1 cellular context compared by ENCODE assay signal in the genomic region with DNA sequence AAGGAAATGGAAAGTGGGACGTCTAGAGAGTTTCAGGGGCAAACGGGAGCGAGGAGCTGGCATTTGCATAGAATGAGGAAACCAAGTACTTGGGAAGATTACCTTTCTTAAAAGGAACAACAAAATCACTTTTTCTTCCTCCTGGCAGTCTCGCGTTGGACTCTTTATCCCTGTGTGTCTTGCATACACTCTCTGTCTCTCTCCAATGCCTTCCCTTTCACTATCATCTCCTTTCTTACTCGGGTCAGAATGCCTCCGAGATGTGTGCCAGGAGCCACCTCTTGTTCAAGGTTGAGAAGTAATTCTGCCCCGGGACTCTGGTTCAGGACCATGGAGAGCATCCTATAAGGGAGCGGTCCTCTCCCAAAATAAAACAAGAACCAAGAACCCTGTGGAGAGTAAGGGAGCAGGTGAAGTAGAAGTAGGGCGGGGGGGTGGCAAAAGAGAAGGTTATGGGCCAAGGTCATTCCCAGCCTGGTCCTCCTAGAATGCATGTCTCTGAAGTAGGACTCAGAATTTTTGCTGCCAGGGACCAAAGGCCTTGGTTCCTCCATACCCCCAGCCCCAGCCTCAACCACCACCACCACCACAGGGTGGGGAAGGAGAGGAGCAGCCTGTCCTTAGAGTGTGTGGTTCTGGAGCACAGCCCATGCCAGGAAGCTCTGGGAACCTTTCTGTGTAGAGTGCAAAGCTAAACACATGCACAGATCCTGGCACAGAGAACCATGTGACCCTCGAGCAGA.
TF ChIP-seq lines count a peak whose summit lies in the region.

No MANE protein-coding gene starts in this region.

TF ChIP-seq in WTC11, 78 proteins besides CTCF, POLR2A, EP300 and RAD21 (continued from another document):
- TF ChIP-seq, protein P1, sequence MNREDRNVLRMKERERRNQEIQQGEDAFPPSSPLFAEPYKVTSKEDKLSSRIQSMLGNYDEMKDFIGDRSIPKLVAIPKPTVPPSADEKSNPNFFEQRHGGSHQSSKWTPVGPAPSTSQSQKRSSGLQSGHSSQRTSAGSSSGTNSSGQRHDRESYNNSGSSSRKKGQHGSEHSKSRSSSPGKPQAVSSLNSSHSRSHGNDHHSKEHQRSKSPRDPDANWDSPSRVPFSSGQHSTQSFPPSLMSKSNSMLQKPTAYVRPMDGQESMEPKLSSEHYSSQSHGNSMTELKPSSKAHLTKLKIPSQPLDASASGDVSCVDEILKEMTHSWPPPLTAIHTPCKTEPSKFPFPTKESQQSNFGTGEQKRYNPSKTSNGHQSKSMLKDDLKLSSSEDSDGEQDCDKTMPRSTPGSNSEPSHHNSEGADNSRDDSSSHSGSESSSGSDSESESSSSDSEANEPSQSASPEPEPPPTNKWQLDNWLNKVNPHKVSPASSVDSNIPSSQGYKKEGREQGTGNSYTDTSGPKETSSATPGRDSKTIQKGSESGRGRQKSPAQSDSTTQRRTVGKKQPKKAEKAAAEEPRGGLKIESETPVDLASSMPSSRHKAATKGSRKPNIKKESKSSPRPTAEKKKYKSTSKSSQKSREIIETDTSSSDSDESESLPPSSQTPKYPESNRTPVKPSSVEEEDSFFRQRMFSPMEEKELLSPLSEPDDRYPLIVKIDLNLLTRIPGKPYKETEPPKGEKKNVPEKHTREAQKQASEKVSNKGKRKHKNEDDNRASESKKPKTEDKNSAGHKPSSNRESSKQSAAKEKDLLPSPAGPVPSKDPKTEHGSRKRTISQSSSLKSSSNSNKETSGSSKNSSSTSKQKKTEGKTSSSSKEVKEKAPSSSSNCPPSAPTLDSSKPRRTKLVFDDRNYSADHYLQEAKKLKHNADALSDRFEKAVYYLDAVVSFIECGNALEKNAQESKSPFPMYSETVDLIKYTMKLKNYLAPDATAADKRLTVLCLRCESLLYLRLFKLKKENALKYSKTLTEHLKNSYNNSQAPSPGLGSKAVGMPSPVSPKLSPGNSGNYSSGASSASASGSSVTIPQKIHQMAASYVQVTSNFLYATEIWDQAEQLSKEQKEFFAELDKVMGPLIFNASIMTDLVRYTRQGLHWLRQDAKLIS (CRISPR knock-in tag; IDR thresholded peaks at IDR 0.05; ENCODE audit: borderline replicate concordance) = 0 out of 2 replicates have a peak, but pooled peaks have one; percentile 56
- TF ChIP-seq NR2C2 (CRISPR knock-in tag; IDR thresholded peaks at IDR 0.05) (peak; percentile 25; the same call in 1 of the 2 replicates), ZNF423 (CRISPR knock-in tag; IDR thresholded peaks at IDR 0.05) (no peak), NR3C1 (CRISPR knock-in tag; conservative IDR thresholded peaks at IDR 0.05; ENCODE audit: low read depth) (no peak), HMGA2 (CRISPR knock-in tag; IDR thresholded peaks at IDR 0.05) (no peak), ELF4 (CRISPR knock-in tag; IDR thresholded peaks at IDR 0.05; ENCODE audit: low read depth) (no peak)
- TF ChIP-seq, protein P2, sequence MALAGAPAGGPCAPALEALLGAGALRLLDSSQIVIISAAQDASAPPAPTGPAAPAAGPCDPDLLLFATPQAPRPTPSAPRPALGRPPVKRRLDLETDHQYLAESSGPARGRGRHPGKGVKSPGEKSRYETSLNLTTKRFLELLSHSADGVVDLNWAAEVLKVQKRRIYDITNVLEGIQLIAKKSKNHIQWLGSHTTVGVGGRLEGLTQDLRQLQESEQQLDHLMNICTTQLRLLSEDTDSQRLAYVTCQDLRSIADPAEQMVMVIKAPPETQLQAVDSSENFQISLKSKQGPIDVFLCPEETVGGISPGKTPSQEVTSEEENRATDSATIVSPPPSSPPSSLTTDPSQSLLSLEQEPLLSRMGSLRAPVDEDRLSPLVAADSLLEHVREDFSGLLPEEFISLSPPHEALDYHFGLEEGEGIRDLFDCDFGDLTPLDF (CRISPR knock-in tag; IDR thresholded peaks at IDR 0.05) = 0 out of 2 replicates have a peak, but pooled peaks have one; percentile 55
- TF ChIP-seq, protein P3, sequence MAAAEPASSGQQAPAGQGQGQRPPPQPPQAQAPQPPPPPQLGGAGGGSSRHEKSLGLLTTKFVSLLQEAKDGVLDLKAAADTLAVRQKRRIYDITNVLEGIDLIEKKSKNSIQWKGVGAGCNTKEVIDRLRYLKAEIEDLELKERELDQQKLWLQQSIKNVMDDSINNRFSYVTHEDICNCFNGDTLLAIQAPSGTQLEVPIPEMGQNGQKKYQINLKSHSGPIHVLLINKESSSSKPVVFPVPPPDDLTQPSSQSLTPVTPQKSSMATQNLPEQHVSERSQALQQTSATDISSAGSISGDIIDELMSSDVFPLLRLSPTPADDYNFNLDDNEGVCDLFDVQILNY (CRISPR knock-in tag; IDR thresholded peaks at IDR 0.05) = no peak
- TF ChIP-seq, protein P4, sequence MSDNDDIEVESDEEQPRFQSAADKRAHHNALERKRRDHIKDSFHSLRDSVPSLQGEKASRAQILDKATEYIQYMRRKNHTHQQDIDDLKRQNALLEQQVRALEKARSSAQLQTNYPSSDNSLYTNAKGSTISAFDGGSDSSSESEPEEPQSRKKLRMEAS (CRISPR knock-in tag; IDR thresholded peaks at IDR 0.05) = peak; percentile 47; the same call in 1 of the 2 replicates
